In genomic region chr3:138081371-138082084, GRCh38 we compare ENCODE assay signal across 12 cellular contexts. TPM values are rescaled to one million over a fixed set of nuclear protein-coding genes. Genes with fewer than 3 reads are reported as not detected.
DNase-seq lines count a peak whose midpoint lies in the region; ATAC-seq and TF ChIP-seq lines count a peak whose summit lies in the region.
"Had no signal": no experiment of that assay in that cellular context is flagged by ENCODE, and none has a peak within 500 bp of the region (broad histone marks: within the 10 kb centered on the region; RNA-seq: fewer than 3 reads in every experiment).

No MANE protein-coding gene starts in this region.

- H3K36me3 ChIP-seq in BJ (ENCODE audit: control insufficient read depth, insufficient read depth, low read length) (peaks cover 8% of the 10 kb centered on the region), KMS-11 (ENCODE audit: insufficient read depth) (no peaks in the 10 kb centered on the region)

- peak; percentile 85 for ATAC-seq in omental fat pad (ENCODE audit: low FRiP score)
- no peak for ATAC-seq in GM21737 (IDR thresholded peaks at IDR 0.05; ENCODE audit: unreplicated experiment)

- H3K27ac ChIP-seq in KMS-11 = no peak overlapping the region
- H3K27ac ChIP-seq in epithelial cell of prostate = peak overlapping the region; percentile 45
- H3K27ac ChIP-seq: thyroid gland had no signal

- CTCF ChIA-PET in BJ (lab: Yijun Ruan, JAX) = interaction anchor here (1.2 to 4.6 kb wide), 2 partner anchors 35 to 37 kb away, joined by 5 to 30 read pairs; partner anchors contain the start of gene DZIP1L

- H3K27me3 ChIP-seq in BJ (ENCODE audit: control insufficient read depth, insufficient read depth, low read length) = no peaks in the 10 kb centered on the region
- no peaks in the 10 kb centered on the region for H3K27me3 ChIP-seq in KMS-11 (ENCODE audit: insufficient read depth, low read depth)
- H3K27me3 ChIP-seq: thyroid gland had no signal

- H3K4me2 ChIP-seq in KMS-11 = peak overlapping the region; percentile 52; the same call in 1 of the 2 replicates

- POLR2A ChIA-PET in BJ (lab: Charles Lee) = interaction anchor here (1.7 kb wide), 1 partner anchor 34 kb away, joined by 4 read pairs; the partner anchor contains the start of gene DZIP1L

- H2AFZ ChIP-seq in KMS-11 (ENCODE audit: low read depth) = no peak overlapping the region

- H4K20me1 ChIP-seq in KMS-11 (ENCODE audit: insufficient read depth) = no peaks in the 10 kb centered on the region

- no peak overlapping the region for H3K9ac ChIP-seq in KMS-11

- no peak for TF ChIP-seq CTCF in BJ (IDR thresholded peaks at IDR 0.05; ENCODE audit: insufficient read depth, low read depth, low read length)
- TF ChIP-seq CTCF in KMS-11 (conservative IDR thresholded peaks at IDR 0.05; ENCODE audit: low read depth, low read length) = no peak
- TF ChIP-seq CTCF in omental fat pad (IDR thresholded peaks at IDR 0.05) = no peak

- H3K4me3 ChIP-seq in BJ (ENCODE audit: low read depth, low read length) (peak overlapping the region; percentile 6; the same call in 1 of the 2 replicates), KMS-11 (IDR thresholded peaks at IDR 0.05; ENCODE audit: insufficient read depth, low read depth, low read length) (no peak overlapping the region)
- H3K4me3 ChIP-seq: thyroid gland had no signal

- H3K79me2 ChIP-seq in KMS-11 (ENCODE audit: insufficient read depth, low read depth) = no peaks in the 10 kb centered on the region

- DNase-seq in BJ (ENCODE audit: low read depth) (peak; percentile 35), epithelial cell of prostate (ENCODE audit: low read depth, low spot score) (no peak), omental fat pad (ENCODE audit: low spot score) (no peak), cerebellum (ENCODE audit: low spot score) (no peak), NCI-H446 (lab: John Stamatoyannopoulos, UW) (no peak), dedifferentiated amniotic fluid mesenchymal stem cell (ENCODE audit: extremely low spot score) (no peak)
- DNase-seq: activated T-cell treated with anti-CD3 and anti-CD28 coated beads, Interleukin-2, amount 50 U/mL, for 48 hours; MV-4-11; thyroid gland had no signal

- peaks cover 22% of the 10 kb centered on the region for H3K4me1 ChIP-seq in KMS-11 (ENCODE audit: low read depth, poor library complexity, severe bottlenecking)
- H3K4me1 ChIP-seq: thyroid gland had no signal

RNA-seq across cellular contexts. Expression of gene DZIP1L, which starts 33.9 kb away (rescaled TPM):
- 7.3 and 12.7 TPM in 2 replicates for polyA plus RNA-seq in BJ (2011; rRNA removed)
- polyA minus RNA-seq in BJ (2011; rRNA and poly(A)+ RNA removed) = 22.7 and 22.8 TPM in 2 replicates
- total RNA-seq in omental fat pad (10 to 100 TPM; 14.6 to 38.7 (median 30.0) TPM), cerebellum (28.6 TPM)
- total RNA-seq: natural killer cell treated with Interleukin-12 subunit alpha and Interleukin-12 subunit beta and Interleukin-15 and Interleukin-18, amount 100 ng/mL, for 72 hours had no signal

RNA-seq across cellular contexts. Expression of gene A4GNT, which starts 50.7 kb away (rescaled TPM):
- not detected in 2 replicates for polyA plus RNA-seq in BJ (2011; rRNA removed)
- polyA minus RNA-seq in BJ (2011; rRNA and poly(A)+ RNA removed) = not detected in 2 replicates
- total RNA-seq in omental fat pad (not detected), cerebellum (not detected)
- total RNA-seq: natural killer cell treated with Interleukin-12 subunit alpha and Interleukin-12 subunit beta and Interleukin-15 and Interleukin-18, amount 100 ng/mL, for 72 hours; thyroid gland had no signal
